In the genomic region with DNA sequence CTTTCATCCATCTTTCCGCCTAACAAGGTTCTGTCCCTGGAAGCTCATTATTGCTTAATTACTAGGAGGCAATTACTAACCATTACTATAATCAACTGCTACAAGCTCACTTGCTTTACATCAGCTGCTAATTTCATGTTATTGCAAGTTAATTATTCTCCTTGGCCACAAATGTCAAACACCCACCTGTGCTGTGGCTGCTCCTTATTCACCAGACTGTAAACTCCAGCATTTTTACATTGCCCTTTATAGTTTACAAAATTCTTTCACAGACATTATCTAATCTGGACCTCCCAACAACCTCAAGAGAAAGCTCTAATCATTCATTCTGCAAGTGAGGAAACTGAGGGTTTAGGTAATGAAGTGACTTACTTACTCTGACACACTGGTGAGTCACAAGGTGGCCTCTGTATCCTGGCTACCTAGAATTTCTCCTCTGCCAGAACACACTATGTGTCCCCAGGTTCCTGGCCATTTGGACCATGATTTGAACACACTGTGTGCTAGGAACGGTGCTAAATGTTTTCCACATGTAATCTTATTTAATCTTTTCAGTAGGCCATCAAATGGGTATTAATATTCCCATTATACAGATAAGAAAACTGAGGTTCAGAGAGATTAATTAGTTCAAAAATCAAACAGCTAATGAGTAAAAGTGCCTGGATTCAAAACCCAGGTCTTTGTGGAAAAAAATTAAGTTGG, we compare ENCODE assay signal across 13 cellular contexts.
DNase-seq lines count a peak whose midpoint lies in the region; ATAC-seq and TF ChIP-seq lines count a peak whose summit lies in the region.
"Had no signal": no experiment of that assay in that cellular context is flagged by ENCODE, and none has a peak within 500 bp of the region (broad histone marks: within the 10 kb centered on the region; RNA-seq: fewer than 3 reads in every experiment).

No MANE protein-coding gene starts in this region.

- H3K27ac ChIP-seq in gastrocnemius medialis: peak overlapping the region; percentile 73 to 81 (median 77)
- H3K27ac ChIP-seq: thyroid gland had no signal

- in situ Hi-C loops in gastrocnemius medialis (cut with MboI; ENCODE audit: low sequenced_read_pairs in 4 of 4): no loop called here

- intact Hi-C loops in gastrocnemius medialis (cut with DNase I; ENCODE audit: low total_unique reads): loop anchor here (5.0 to 10.0 kb wide), 2 partner anchors 67 to 280 kb away; a partner anchor contains a TSS
- intact Hi-C loops in cardiac septum (cut with DNase I): no loop called here

- peaks cover 38% of the 10 kb centered on the region for H3K4me1 Mint-ChIP-seq in activated T-helper 17 cell treated with anti-CD3 and anti-CD28 coated beads, Interleukin-2, amount 50 U/mL, for 72 hours
- peaks cover 27% of the 10 kb centered on the region for H3K4me1 Mint-ChIP-seq in WTC11

- POLR2A ChIA-PET in WTC11 (lab: Charles Lee): no interaction called here

- no peak overlapping the region for H3K4me3 ChIP-seq in gastrocnemius medialis
- H3K4me3 ChIP-seq: smooth muscle cell, thyroid gland had no signal

- no peaks in the 10 kb centered on the region for H3K36me3 ChIP-seq in gastrocnemius medialis
- H3K36me3 ChIP-seq: thyroid gland had no signal

- H3K4me3 Mint-ChIP-seq in activated T-helper 17 cell treated with anti-CD3 and anti-CD28 coated beads, Interleukin-2, amount 50 U/mL, for 72 hours: peak overlapping the region; percentile 45
- no peak overlapping the region for H3K4me3 Mint-ChIP-seq in WTC11

- CTCF ChIA-PET in WTC11 (lab: Charles Lee): no interaction called here

- TF ChIP-seq POLR2A in gastrocnemius medialis (IDR thresholded peaks at IDR 0.05): no peak

- peak overlapping the region; percentile 60 for H3K27ac Mint-ChIP-seq in activated T-helper 17 cell treated with anti-CD3 and anti-CD28 coated beads, Interleukin-2, amount 50 U/mL, for 72 hours
- H3K27ac Mint-ChIP-seq in WTC11: no peak overlapping the region

- DNase-seq in activated T-cell treated with anti-CD3 and anti-CD28 coated beads for 48 hours (ENCODE audit: low read depth) (peak; percentile 13), activated T-cell treated with anti-CD3 and anti-CD28 coated beads for 4 hours (no peak), gastrocnemius medialis (no peak), WTC11 (ENCODE audit: low spot score) (no peak), cardiac septum (ENCODE audit: low spot score) (no peak)
- DNase-seq: central memory CD4-positive, alpha-beta T cell; foreskin melanocyte; occipital lobe; thyroid gland had no signal

- H3K27me3 ChIP-seq in gastrocnemius medialis: no peaks in the 10 kb centered on the region
- H3K27me3 ChIP-seq: thyroid gland had no signal

- no peaks in the 10 kb centered on the region for H3K9me3 Mint-ChIP-seq in activated T-helper 17 cell treated with anti-CD3 and anti-CD28 coated beads, Interleukin-2, amount 50 U/mL, for 72 hours
- H3K9me3 Mint-ChIP-seq in WTC11: no peaks in the 10 kb centered on the region

- H3K4me1 ChIP-seq in gastrocnemius medialis: peaks cover 79 to 84% of the 10 kb centered on the region in 2 donors

- TF ChIP-seq CTCF in gastrocnemius medialis (IDR thresholded peaks at IDR 0.05 in 4 of 5, conservative IDR thresholded peaks at IDR 0.05 in 1 of 5): no peak
- no peak for TF ChIP-seq CTCF in WTC11 (IDR thresholded peaks at IDR 0.05)

- ATAC-seq in HG03175 (IDR thresholded peaks at IDR 0.05; ENCODE audit: unreplicated experiment) (peak; percentile 34), gastrocnemius medialis (peak in 1 of 2 donors; percentile 32), WTC11 (no peak), HG02840 (IDR thresholded peaks at IDR 0.05; ENCODE audit: low FRiP score, unreplicated experiment) (no peak)
- peak; percentile 82 for ATAC-seq in activated T-helper 17 cell treated with anti-CD3 and anti-CD28 coated beads, Interleukin-2, amount 50 U/mL, for 72 hours (replicated peaks)

- no peaks in the 10 kb centered on the region for H3K27me3 Mint-ChIP-seq in activated T-helper 17 cell treated with anti-CD3 and anti-CD28 coated beads, Interleukin-2, amount 50 U/mL, for 72 hours
- no peaks in the 10 kb centered on the region for H3K27me3 Mint-ChIP-seq in WTC11 (ENCODE audit: low read depth)

- no peaks in the 10 kb centered on the region for H3K9me3 ChIP-seq in gastrocnemius medialis
- H3K9me3 ChIP-seq: thyroid gland had no signal

- no peaks in the 10 kb centered on the region for H3K36me3 Mint-ChIP-seq in activated T-helper 17 cell treated with anti-CD3 and anti-CD28 coated beads, Interleukin-2, amount 50 U/mL, for 72 hours (ENCODE audit: low read depth)
- H3K36me3 Mint-ChIP-seq in WTC11: no peaks in the 10 kb centered on the region

TF ChIP-seq in WTC11, 78 proteins besides CTCF, POLR2A, EP300 and RAD21 (continues in another document):
- TF ChIP-seq, protein P1, sequence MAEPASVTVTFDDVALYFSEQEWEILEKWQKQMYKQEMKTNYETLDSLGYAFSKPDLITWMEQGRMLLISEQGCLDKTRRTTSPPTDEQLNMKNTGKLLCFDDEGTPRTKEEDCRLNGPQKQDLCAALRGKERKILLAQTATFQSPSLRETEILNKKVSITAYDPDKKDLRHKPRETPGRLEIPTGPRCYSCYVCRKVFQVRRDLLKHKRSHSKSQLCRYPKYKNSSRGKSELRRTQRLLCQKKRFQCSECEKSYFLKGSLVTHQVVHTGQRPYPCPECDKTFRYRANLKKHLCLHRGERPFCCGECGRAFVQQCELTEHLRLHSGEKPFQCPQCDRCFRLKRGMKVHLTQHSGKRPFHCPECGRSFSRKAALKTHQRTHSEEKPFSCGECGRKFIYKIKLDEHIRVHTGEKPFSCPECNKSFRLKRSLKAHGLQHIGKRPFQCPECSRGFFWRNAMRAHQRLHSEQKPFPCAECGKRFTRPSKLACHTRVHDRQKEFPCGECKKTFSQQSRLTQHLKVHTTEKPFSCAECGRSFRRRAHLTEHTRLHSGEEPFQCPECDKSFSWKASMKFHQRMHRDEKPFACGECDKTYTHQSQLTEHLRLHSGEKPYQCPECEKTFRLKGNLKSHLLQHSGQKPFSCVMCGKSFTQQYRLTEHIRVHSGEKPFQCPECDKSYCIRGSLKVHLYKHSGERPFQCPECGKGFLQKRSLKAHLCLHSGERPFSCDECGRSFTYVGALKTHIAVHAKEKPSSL (CRISPR knock-in tag; conservative IDR thresholded peaks at IDR 0.05): no peak
- no peak for TF ChIP-seq ATF1 (CRISPR knock-in tag; IDR thresholded peaks at IDR 0.05)
- no peak for TF ChIP-seq JAZF1 (CRISPR knock-in tag; IDR thresholded peaks at IDR 0.05)
- TF ChIP-seq ELF4 (CRISPR knock-in tag; IDR thresholded peaks at IDR 0.05; ENCODE audit: low read depth): no peak
- no peak for TF ChIP-seq ZNF423 (CRISPR knock-in tag; IDR thresholded peaks at IDR 0.05)
- no peak for TF ChIP-seq TCF7 (CRISPR knock-in tag; IDR thresholded peaks at IDR 0.05; ENCODE audit: low read depth)
- no peak for TF ChIP-seq RELA (CRISPR knock-in tag; IDR thresholded peaks at IDR 0.05; ENCODE audit: borderline replicate concordance)
- no peak for TF ChIP-seq ESRRA (CRISPR knock-in tag; IDR thresholded peaks at IDR 0.05; ENCODE audit: borderline replicate concordance)
- TF ChIP-seq, protein P2, sequence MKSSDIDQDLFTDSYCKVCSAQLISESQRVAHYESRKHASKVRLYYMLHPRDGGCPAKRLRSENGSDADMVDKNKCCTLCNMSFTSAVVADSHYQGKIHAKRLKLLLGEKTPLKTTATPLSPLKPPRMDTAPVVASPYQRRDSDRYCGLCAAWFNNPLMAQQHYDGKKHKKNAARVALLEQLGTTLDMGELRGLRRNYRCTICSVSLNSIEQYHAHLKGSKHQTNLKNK (CRISPR knock-in tag; IDR thresholded peaks at IDR 0.05): no peak
- no peak for TF ChIP-seq GRHL2 (CRISPR knock-in tag; IDR thresholded peaks at IDR 0.05; ENCODE audit: insufficient replicate concordance, severe bottlenecking)
- TF ChIP-seq, protein P3, sequence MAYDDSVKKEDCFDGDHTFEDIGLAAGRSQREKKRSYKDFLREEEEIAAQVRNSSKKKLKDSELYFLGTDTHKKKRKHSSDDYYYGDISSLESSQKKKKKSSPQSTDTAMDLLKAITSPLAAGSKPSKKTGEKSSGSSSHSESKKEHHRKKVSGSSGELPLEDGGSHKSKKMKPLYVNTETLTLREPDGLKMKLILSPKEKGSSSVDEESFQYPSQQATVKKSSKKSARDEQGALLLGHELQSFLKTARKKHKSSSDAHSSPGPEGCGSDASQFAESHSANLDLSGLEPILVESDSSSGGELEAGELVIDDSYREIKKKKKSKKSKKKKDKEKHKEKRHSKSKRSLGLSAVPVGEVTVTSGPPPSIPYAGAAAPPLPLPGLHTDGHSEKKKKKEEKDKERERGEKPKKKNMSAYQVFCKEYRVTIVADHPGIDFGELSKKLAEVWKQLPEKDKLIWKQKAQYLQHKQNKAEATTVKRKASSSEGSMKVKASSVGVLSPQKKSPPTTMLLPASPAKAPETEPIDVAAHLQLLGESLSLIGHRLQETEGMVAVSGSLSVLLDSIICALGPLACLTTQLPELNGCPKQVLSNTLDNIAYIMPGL (CRISPR knock-in tag; IDR thresholded peaks at IDR 0.05): no peak
- TF ChIP-seq, protein P4, sequence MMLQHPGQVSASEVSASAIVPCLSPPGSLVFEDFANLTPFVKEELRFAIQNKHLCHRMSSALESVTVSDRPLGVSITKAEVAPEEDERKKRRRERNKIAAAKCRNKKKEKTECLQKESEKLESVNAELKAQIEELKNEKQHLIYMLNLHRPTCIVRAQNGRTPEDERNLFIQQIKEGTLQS (CRISPR knock-in tag; conservative IDR thresholded peaks at IDR 0.05): no peak
- TF ChIP-seq CREM (CRISPR knock-in tag; IDR thresholded peaks at IDR 0.05): no peak
- no peak for TF ChIP-seq PRRX2 (CRISPR knock-in tag; IDR thresholded peaks at IDR 0.05)
- TF ChIP-seq ETV6 (CRISPR knock-in tag; IDR thresholded peaks at IDR 0.05): no peak

Comparison
In these comparisons a context has a peak if more than half of its experiments do, and no peak if none do; other contexts are left out.
1. ATAC-seq: peak in HG03175 (single experiment) and activated T-helper 17 cell treated with anti-CD3 and anti-CD28 coated beads, Interleukin-2, amount 50 U/mL, for 72 hours (single experiment); none in WTC11 (single experiment) and HG02840 (single experiment).